In genomic region chr16:8571061-8571596, GRCh38 we compare ENCODE assay signal across 1 cellular context.
TF ChIP-seq lines count a peak whose summit lies in the region.

No MANE protein-coding gene starts in this region.

TF ChIP-seq in GM12878, 131 proteins besides CTCF, POLR2A, EP300 and RAD21:
- TF ChIP-seq ZNF687 (IDR thresholded peaks at IDR 0.05) (peak; percentile 18; the same call in 1 of the 2 replicates), BHLHE40 (IDR thresholded peaks at IDR 0.05; ENCODE audit: borderline replicate concordance in 1 of 2, low read depth in 2 of 2, low read length in 1 of 2) (peak in 1 of 2 experiments; percentile 15; a peak in 1 of 4 replicates), ATF7 (IDR thresholded peaks at IDR 0.05; ENCODE audit: low read depth) (0 out of 2 replicates have a peak, but pooled peaks have one; percentile 17), MEF2A (IDR thresholded peaks at IDR 0.05; ENCODE audit: insufficient read depth, low read depth, low read length) (no peak)
